ENCODE assay signal across 16 cellular contexts in genomic region chr20:23136893-23137745, GRCh38. TPM values are rescaled to one million over a fixed set of nuclear protein-coding genes. Genes with fewer than 3 reads are reported as not detected.
DNase-seq lines count a peak whose midpoint lies in the region; ATAC-seq, FAIRE-seq and TF ChIP-seq lines count a peak whose summit lies in the region.
"Had no signal": no experiment of that assay in that cellular context is flagged by ENCODE, and none has a peak within 500 bp of the region (broad histone marks: within the 10 kb centered on the region; RNA-seq: fewer than 3 reads in every experiment).

No MANE protein-coding gene starts in this region.

- ATAC-seq in omental fat pad (ENCODE audit: low FRiP score) (no peak), PC-3 (no peak), HG03280 (IDR thresholded peaks at IDR 0.05; ENCODE audit: unreplicated experiment) (no peak)
- ATAC-seq: left colon had no signal

- peaks cover 7% of the 10 kb centered on the region for H3K4me1 ChIP-seq in PC-3 (ENCODE audit: insufficient read depth, low read length)
- H3K4me1 ChIP-seq: colonic mucosa had no signal

- intact Hi-C loops in CD14-positive monocyte (cut with micrococcal nuclease) (no loop called here), PC-3 (cut with micrococcal nuclease) (no loop called here)

- H3K4me1 Mint-ChIP-seq in CD14-positive monocyte = peaks cover 79% of the 10 kb centered on the region

- no peaks in the 10 kb centered on the region for H3K79me2 ChIP-seq in PC-3 (ENCODE audit: low read length)

- BruUV-seq in PC-3 (replicated peaks; lab: Mats Ljungman, UMichigan) = no TSS peak

- H3K27me3 Mint-ChIP-seq in CD14-positive monocyte (ENCODE audit: low read depth in 3 of 3) = peaks cover 0 to 4% (median 3%) of the 10 kb centered on the region in 3 donors

- no peak overlapping the region for H3K4me3 Mint-ChIP-seq in CD14-positive monocyte
- H3K4me3 Mint-ChIP-seq: activated CD4-positive, alpha-beta memory T cell treated with anti-CD3 and anti-CD28 coated beads, Interleukin-2, amount 10 ng/mL, durations not matched to agents 7 days and 5 days had no signal

- H3F3A ChIP-seq in PC-3 (ENCODE audit: low read length, unreplicated experiment) = no peaks in the 10 kb centered on the region

- no peaks in the 10 kb centered on the region for H3K27me3 ChIP-seq in bronchial epithelial cell (ENCODE audit: control insufficient read depth, insufficient read depth, low read length)
- no peaks in the 10 kb centered on the region for H3K27me3 ChIP-seq in PC-3 (ENCODE audit: low read length)
- H3K27me3 ChIP-seq: colonic mucosa, esophagus muscularis mucosa, testis had no signal

- no peaks in the 10 kb centered on the region for H3K9me3 ChIP-seq in PC-3 (ENCODE audit: low read length)
- H3K9me3 ChIP-seq: colonic mucosa, esophagus muscularis mucosa, testis had no signal

- no peak overlapping the region for H2AFZ ChIP-seq in PC-3 (ENCODE audit: low read length)

- POLR2A ChIA-PET in PC-3 (lab: Charles Lee; ENCODE audit: unreplicated experiment) = no interaction called here

- H3K36me3 Mint-ChIP-seq in CD14-positive monocyte = peaks cover 0 to 2% of the 10 kb centered on the region in 2 donors

- no peak for FAIRE-seq in bronchial epithelial cell (lab: Jason Lieb, UNC)

- no peaks in the 10 kb centered on the region for H3K9me2 ChIP-seq in PC-3 (replicated peaks; ENCODE audit: low read length)

- no peak overlapping the region for H3K4me2 ChIP-seq in PC-3 (ENCODE audit: low read length)

- CTCF ChIA-PET in PC-3 (lab: Charles Lee) = no interaction called here

- H3K9ac ChIP-seq in PC-3 (ENCODE audit: low read length) = no peak overlapping the region

- no peaks in the 10 kb centered on the region for H3K9me3 Mint-ChIP-seq in CD14-positive monocyte
- H3K9me3 Mint-ChIP-seq: activated CD4-positive, alpha-beta memory T cell treated with anti-CD3 and anti-CD28 coated beads, Interleukin-2, amount 10 ng/mL, durations not matched to agents 7 days and 5 days had no signal

- H3K36me3 ChIP-seq in bronchial epithelial cell (ENCODE audit: control insufficient read depth, insufficient read depth, low read length) (no peaks in the 10 kb centered on the region), PC-3 (ENCODE audit: low read depth, low read length) (no peaks in the 10 kb centered on the region)
- H3K36me3 ChIP-seq: colonic mucosa, esophagus muscularis mucosa had no signal

- no peak for TF ChIP-seq CTCF in CD14-positive monocyte (IDR thresholded peaks at IDR 0.05)
- peak; percentile 7 for TF ChIP-seq CTCF in bronchial epithelial cell (IDR thresholded peaks at IDR 0.05; ENCODE audit: insufficient read depth, low read length, severe bottlenecking)
- TF ChIP-seq CTCF in omental fat pad (IDR thresholded peaks at IDR 0.05) = no peak
- TF ChIP-seq CTCF in PC-3 (conservative IDR thresholded peaks at IDR 0.05; ENCODE audit: low read depth, low read length) = no peak

- H4K20me1 ChIP-seq in PC-3 (ENCODE audit: low read length) = no peaks in the 10 kb centered on the region

- no peak overlapping the region for H3K4me3 ChIP-seq in bronchial epithelial cell (ENCODE audit: low read depth, low read length)
- no peak overlapping the region for H3K4me3 ChIP-seq in PC-3 (ENCODE audit: low read length)
- H3K4me3 ChIP-seq: colonic mucosa, esophagus muscularis mucosa, testis had no signal

- DNase-seq in CD14-positive monocyte (ENCODE audit: low spot score) (no peak), HT1080 (ENCODE audit: low read depth) (peak; percentile 44), bronchial epithelial cell (ENCODE audit: low read depth) (peak; percentile 91), omental fat pad (ENCODE audit: low spot score) (peak; percentile 19), NCI-H1436 treated with DMSO at 0.1 percent for 48 hours (lab: John Stamatoyannopoulos, UW) (no peak), PC-3 (no peak), hepatic stellate cell (ENCODE audit: low spot score) (no peak)
- DNase-seq: activated CD4-positive, alpha-beta memory T cell treated with anti-CD3 and anti-CD28 coated beads, Interleukin-2, amount 10 ng/mL, durations not matched to agents 7 days and 5 days; anterior cingulate cortex; colonic mucosa; NCI-H1092; NCI-H2227 treated with DMSO at 0.1 percent for 48 hours; testis had no signal

- H3K27ac Mint-ChIP-seq in CD14-positive monocyte = peak overlapping the region; percentile 97 to 99 (median 98)
- H3K27ac Mint-ChIP-seq: activated CD4-positive, alpha-beta memory T cell treated with anti-CD3 and anti-CD28 coated beads, Interleukin-2, amount 10 ng/mL, durations not matched to agents 7 days and 5 days had no signal

- H3K27ac ChIP-seq in PC-3 (ENCODE audit: low read length) = no peak overlapping the region
- H3K27ac ChIP-seq: colonic mucosa, esophagus muscularis mucosa, testis had no signal

RNA-seq across cellular contexts. Expression of gene CD93, which starts 51.0 kb away (rescaled TPM):
- polyA plus RNA-seq in CD14-positive monocyte = 10 to 100 TPM; 26.0 to 48.9 TPM
- total RNA-seq in HT1080 (2014; rRNA removed; shearing (Covaris generic)) = 0.03 and 0.20 TPM in 2 replicates
- polyA plus RNA-seq in HT1080 (2015; cell fraction: cytosol; rRNA removed) = 0.07 and 0.10 TPM in 2 replicates
- polyA plus RNA-seq in HT1080 (2015; cell fraction: nucleus; rRNA removed) = 0.17 and 0.24 TPM in 2 replicates
- under 0.01 and 0.13 TPM in 2 replicates for total RNA-seq in bronchial epithelial cell
- total RNA-seq in omental fat pad = 100 to 1,000 TPM in 3 of 4 donors, 10 to 100 TPM in 1; 43.8 to 227 (median 140) TPM
- total RNA-seq in PC-3 (2014; rRNA removed) = not detected in 2 replicates

Comparison
In these comparisons a context has a peak if more than half of its experiments do, and no peak if none do; other contexts are left out.
1. DNase-seq: peak in HT1080 (single experiment), bronchial epithelial cell (single experiment) and omental fat pad (single experiment); none in CD14-positive monocyte (single experiment), NCI-H1436 treated with DMSO at 0.1 percent for 48 hours (single experiment), PC-3 (single experiment) and hepatic stellate cell (single experiment).
2. RNA of gene CD93, which starts 51.0 kb away (total RNA-seq): 43.8 to 227 TPM in omental fat pad; 0.03 to 0.20 TPM in HT1080, under 0.01 to 0.13 TPM in bronchial epithelial cell and not detected in PC-3; every median in the first group is over 10 times any median in the second.